Comparison of ENCODE assay signal across 1 cellular context in the genomic region with DNA sequence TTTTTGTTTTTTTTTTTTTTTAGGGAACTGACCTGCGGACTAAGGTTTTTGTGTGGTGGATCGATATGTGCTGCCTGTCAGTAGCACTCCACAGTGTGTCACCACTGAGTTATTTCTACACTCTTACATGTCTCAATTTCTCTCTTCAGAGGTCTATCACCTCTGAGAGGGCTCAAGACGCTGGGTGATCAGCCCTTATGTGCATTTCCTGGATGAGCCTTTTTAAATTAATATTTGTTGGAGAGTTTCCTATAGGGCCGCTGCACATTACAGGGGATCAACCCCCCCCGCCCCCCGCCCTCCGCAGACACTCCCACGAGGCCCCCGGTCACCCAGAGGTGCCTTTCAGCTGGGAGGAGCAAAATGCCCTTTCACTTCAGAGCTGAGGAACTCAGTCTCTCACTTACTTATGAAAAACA.
TF ChIP-seq lines count a peak whose summit lies in the region.

No MANE protein-coding gene starts in this region.

TF ChIP-seq in GM12878, 131 proteins besides CTCF, POLR2A, EP300 and RAD21 (continues in another document):
- TF ChIP-seq, protein P1, sequence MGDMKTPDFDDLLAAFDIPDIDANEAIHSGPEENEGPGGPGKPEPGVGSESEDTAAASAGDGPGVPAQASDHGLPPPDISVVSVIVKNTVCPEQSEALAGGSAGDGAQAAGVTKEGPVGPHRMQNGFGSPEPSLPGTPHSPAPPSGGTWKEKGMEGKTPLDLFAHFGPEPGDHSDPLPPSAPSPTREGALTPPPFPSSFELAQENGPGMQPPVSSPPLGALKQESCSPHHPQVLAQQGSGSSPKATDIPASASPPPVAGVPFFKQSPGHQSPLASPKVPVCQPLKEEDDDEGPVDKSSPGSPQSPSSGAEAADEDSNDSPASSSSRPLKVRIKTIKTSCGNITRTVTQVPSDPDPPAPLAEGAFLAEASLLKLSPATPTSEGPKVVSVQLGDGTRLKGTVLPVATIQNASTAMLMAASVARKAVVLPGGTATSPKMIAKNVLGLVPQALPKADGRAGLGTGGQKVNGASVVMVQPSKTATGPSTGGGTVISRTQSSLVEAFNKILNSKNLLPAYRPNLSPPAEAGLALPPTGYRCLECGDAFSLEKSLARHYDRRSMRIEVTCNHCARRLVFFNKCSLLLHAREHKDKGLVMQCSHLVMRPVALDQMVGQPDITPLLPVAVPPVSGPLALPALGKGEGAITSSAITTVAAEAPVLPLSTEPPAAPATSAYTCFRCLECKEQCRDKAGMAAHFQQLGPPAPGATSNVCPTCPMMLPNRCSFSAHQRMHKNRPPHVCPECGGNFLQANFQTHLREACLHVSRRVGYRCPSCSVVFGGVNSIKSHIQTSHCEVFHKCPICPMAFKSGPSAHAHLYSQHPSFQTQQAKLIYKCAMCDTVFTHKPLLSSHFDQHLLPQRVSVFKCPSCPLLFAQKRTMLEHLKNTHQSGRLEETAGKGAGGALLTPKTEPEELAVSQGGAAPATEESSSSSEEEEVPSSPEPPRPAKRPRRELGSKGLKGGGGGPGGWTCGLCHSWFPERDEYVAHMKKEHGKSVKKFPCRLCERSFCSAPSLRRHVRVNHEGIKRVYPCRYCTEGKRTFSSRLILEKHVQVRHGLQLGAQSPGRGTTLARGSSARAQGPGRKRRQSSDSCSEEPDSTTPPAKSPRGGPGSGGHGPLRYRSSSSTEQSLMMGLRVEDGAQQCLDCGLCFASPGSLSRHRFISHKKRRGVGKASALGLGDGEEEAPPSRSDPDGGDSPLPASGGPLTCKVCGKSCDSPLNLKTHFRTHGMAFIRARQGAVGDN (IDR thresholded peaks at IDR 0.05), result no peak
- TF ChIP-seq, protein P2, sequence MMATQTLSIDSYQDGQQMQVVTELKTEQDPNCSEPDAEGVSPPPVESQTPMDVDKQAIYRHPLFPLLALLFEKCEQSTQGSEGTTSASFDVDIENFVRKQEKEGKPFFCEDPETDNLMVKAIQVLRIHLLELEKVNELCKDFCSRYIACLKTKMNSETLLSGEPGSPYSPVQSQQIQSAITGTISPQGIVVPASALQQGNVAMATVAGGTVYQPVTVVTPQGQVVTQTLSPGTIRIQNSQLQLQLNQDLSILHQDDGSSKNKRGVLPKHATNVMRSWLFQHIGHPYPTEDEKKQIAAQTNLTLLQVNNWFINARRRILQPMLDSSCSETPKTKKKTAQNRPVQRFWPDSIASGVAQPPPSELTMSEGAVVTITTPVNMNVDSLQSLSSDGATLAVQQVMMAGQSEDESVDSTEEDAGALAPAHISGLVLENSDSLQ (IDR thresholded peaks at IDR 0.05), result peak; percentile 55; the same call in 1 of the 2 replicates
- TF ChIP-seq, protein P3, sequence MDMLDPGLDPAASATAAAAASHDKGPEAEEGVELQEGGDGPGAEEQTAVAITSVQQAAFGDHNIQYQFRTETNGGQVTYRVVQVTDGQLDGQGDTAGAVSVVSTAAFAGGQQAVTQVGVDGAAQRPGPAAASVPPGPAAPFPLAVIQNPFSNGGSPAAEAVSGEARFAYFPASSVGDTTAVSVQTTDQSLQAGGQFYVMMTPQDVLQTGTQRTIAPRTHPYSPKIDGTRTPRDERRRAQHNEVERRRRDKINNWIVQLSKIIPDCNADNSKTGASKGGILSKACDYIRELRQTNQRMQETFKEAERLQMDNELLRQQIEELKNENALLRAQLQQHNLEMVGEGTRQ (IDR thresholded peaks at IDR 0.05; ENCODE audit: borderline replicate concordance, low read depth, low read length), result no peak
- TF ChIP-seq ZNF384 (IDR thresholded peaks at IDR 0.05; ENCODE audit: borderline replicate concordance, low read depth, low read length), result 0 out of 2 replicates have a peak, but pooled peaks have one; percentile 17
- TF ChIP-seq MTA2 (IDR thresholded peaks at IDR 0.05; ENCODE audit: low read depth), result no peak
- TF ChIP-seq CBFB (IDR thresholded peaks at IDR 0.05; ENCODE audit: low read depth), result no peak
- no peak for TF ChIP-seq EGR1 (IDR thresholded peaks at IDR 0.05; ENCODE audit: borderline replicate concordance in 1 of 2, low read depth in 2 of 2, low read length in 2 of 2)
- TF ChIP-seq KDM1A (IDR thresholded peaks at IDR 0.05; ENCODE audit: borderline replicate concordance), result no peak
- TF ChIP-seq TCF12 (IDR thresholded peaks at IDR 0.05; ENCODE audit: low read depth, low read length), result no peak
- TF ChIP-seq, protein P4, sequence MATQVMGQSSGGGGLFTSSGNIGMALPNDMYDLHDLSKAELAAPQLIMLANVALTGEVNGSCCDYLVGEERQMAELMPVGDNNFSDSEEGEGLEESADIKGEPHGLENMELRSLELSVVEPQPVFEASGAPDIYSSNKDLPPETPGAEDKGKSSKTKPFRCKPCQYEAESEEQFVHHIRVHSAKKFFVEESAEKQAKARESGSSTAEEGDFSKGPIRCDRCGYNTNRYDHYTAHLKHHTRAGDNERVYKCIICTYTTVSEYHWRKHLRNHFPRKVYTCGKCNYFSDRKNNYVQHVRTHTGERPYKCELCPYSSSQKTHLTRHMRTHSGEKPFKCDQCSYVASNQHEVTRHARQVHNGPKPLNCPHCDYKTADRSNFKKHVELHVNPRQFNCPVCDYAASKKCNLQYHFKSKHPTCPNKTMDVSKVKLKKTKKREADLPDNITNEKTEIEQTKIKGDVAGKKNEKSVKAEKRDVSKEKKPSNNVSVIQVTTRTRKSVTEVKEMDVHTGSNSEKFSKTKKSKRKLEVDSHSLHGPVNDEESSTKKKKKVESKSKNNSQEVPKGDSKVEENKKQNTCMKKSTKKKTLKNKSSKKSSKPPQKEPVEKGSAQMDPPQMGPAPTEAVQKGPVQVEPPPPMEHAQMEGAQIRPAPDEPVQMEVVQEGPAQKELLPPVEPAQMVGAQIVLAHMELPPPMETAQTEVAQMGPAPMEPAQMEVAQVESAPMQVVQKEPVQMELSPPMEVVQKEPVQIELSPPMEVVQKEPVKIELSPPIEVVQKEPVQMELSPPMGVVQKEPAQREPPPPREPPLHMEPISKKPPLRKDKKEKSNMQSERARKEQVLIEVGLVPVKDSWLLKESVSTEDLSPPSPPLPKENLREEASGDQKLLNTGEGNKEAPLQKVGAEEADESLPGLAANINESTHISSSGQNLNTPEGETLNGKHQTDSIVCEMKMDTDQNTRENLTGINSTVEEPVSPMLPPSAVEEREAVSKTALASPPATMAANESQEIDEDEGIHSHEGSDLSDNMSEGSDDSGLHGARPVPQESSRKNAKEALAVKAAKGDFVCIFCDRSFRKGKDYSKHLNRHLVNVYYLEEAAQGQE (IDR thresholded peaks at IDR 0.05; ENCODE audit: low read depth, low read length), result no peak
- TF ChIP-seq, protein P5, sequence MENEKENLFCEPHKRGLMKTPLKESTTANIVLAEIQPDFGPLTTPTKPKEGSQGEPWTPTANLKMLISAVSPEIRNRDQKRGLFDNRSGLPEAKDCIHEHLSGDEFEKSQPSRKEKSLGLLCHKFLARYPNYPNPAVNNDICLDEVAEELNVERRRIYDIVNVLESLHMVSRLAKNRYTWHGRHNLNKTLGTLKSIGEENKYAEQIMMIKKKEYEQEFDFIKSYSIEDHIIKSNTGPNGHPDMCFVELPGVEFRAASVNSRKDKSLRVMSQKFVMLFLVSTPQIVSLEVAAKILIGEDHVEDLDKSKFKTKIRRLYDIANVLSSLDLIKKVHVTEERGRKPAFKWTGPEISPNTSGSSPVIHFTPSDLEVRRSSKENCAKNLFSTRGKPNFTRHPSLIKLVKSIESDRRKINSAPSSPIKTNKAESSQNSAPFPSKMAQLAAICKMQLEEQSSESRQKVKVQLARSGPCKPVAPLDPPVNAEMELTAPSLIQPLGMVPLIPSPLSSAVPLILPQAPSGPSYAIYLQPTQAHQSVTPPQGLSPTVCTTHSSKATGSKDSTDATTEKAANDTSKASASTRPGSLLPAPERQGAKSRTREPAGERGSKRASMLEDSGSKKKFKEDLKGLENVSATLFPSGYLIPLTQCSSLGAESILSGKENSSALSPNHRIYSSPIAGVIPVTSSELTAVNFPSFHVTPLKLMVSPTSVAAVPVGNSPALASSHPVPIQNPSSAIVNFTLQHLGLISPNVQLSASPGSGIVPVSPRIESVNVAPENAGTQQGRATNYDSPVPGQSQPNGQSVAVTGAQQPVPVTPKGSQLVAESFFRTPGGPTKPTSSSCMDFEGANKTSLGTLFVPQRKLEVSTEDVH (IDR thresholded peaks at IDR 0.05; ENCODE audit: low read depth, partially characterized antibody), result no peak
- TF ChIP-seq SMC3 (IDR thresholded peaks at IDR 0.05; ENCODE audit: borderline replicate concordance, low read length), result peak; percentile 44; the same call in 1 of the 2 replicates
- TF ChIP-seq SIX5 (IDR thresholded peaks at IDR 0.05; ENCODE audit: low read depth, low read length, severe bottlenecking), result no peak
- TF ChIP-seq, protein P6, sequence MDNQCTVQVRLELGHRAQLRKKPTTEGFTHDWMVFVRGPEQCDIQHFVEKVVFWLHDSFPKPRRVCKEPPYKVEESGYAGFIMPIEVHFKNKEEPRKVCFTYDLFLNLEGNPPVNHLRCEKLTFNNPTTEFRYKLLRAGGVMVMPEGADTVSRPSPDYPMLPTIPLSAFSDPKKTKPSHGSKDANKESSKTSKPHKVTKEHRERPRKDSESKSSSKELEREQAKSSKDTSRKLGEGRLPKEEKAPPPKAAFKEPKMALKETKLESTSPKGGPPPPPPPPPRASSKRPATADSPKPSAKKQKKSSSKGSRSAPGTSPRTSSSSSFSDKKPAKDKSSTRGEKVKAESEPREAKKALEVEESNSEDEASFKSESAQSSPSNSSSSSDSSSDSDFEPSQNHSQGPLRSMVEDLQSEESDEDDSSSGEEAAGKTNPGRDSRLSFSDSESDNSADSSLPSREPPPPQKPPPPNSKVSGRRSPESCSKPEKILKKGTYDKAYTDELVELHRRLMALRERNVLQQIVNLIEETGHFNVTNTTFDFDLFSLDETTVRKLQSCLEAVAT (IDR thresholded peaks at IDR 0.05), result 0 out of 2 replicates have a peak, but pooled peaks have one; percentile 32
- TF ChIP-seq, protein P7, sequence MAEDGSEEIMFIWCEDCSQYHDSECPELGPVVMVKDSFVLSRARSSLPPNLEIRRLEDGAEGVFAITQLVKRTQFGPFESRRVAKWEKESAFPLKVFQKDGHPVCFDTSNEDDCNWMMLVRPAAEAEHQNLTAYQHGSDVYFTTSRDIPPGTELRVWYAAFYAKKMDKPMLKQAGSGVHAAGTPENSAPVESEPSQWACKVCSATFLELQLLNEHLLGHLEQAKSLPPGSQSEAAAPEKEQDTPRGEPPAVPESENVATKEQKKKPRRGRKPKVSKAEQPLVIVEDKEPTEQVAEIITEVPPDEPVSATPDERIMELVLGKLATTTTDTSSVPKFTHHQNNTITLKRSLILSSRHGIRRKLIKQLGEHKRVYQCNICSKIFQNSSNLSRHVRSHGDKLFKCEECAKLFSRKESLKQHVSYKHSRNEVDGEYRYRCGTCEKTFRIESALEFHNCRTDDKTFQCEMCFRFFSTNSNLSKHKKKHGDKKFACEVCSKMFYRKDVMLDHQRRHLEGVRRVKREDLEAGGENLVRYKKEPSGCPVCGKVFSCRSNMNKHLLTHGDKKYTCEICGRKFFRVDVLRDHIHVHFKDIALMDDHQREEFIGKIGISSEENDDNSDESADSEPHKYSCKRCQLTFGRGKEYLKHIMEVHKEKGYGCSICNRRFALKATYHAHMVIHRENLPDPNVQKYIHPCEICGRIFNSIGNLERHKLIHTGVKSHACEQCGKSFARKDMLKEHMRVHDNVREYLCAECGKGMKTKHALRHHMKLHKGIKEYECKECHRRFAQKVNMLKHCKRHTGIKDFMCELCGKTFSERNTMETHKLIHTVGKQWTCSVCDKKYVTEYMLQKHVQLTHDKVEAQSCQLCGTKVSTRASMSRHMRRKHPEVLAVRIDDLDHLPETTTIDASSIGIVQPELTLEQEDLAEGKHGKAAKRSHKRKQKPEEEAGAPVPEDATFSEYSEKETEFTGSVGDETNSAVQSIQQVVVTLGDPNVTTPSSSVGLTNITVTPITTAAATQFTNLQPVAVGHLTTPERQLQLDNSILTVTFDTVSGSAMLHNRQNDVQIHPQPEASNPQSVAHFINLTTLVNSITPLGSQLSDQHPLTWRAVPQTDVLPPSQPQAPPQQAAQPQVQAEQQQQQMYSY (CRISPR knock-in tag; IDR thresholded peaks at IDR 0.05), result no peak
- TF ChIP-seq, protein P8, sequence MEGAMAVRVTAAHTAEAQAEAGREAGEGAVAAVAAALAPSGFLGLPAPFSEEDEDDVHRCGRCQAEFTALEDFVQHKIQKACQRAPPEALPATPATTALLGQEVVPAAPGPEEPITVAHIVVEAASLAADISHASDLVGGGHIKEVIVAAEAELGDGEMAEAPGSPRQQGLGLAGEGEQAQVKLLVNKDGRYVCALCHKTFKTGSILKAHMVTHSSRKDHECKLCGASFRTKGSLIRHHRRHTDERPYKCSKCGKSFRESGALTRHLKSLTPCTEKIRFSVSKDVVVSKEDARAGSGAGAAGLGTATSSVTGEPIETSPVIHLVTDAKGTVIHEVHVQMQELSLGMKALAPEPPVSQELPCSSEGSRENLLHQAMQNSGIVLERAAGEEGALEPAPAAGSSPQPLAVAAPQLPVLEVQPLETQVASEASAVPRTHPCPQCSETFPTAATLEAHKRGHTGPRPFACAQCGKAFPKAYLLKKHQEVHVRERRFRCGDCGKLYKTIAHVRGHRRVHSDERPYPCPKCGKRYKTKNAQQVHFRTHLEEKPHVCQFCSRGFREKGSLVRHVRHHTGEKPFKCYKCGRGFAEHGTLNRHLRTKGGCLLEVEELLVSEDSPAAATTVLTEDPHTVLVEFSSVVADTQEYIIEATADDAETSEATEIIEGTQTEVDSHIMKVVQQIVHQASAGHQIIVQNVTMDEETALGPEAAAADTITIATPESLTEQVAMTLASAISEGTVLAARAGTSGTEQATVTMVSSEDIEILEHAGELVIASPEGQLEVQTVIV (IDR thresholded peaks at IDR 0.05; ENCODE audit: borderline replicate concordance, partially characterized antibody), result no peak
- TF ChIP-seq, protein P9, sequence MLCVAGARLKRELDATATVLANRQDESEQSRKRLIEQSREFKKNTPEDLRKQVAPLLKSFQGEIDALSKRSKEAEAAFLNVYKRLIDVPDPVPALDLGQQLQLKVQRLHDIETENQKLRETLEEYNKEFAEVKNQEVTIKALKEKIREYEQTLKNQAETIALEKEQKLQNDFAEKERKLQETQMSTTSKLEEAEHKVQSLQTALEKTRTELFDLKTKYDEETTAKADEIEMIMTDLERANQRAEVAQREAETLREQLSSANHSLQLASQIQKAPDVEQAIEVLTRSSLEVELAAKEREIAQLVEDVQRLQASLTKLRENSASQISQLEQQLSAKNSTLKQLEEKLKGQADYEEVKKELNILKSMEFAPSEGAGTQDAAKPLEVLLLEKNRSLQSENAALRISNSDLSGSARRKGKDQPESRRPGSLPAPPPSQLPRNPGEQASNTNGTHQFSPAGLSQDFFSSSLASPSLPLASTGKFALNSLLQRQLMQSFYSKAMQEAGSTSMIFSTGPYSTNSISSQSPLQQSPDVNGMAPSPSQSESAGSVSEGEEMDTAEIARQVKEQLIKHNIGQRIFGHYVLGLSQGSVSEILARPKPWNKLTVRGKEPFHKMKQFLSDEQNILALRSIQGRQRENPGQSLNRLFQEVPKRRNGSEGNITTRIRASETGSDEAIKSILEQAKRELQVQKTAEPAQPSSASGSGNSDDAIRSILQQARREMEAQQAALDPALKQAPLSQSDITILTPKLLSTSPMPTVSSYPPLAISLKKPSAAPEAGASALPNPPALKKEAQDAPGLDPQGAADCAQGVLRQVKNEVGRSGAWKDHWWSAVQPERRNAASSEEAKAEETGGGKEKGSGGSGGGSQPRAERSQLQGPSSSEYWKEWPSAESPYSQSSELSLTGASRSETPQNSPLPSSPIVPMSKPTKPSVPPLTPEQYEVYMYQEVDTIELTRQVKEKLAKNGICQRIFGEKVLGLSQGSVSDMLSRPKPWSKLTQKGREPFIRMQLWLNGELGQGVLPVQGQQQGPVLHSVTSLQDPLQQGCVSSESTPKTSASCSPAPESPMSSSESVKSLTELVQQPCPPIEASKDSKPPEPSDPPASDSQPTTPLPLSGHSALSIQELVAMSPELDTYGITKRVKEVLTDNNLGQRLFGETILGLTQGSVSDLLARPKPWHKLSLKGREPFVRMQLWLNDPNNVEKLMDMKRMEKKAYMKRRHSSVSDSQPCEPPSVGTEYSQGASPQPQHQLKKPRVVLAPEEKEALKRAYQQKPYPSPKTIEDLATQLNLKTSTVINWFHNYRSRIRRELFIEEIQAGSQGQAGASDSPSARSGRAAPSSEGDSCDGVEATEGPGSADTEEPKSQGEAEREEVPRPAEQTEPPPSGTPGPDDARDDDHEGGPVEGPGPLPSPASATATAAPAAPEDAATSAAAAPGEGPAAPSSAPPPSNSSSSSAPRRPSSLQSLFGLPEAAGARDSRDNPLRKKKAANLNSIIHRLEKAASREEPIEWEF (IDR thresholded peaks at IDR 0.05; ENCODE audit: insufficient replicate concordance, low read depth, low read length), result peak; percentile 13
